2 cellular contexts compared by ENCODE assay signal in the genomic region with DNA sequence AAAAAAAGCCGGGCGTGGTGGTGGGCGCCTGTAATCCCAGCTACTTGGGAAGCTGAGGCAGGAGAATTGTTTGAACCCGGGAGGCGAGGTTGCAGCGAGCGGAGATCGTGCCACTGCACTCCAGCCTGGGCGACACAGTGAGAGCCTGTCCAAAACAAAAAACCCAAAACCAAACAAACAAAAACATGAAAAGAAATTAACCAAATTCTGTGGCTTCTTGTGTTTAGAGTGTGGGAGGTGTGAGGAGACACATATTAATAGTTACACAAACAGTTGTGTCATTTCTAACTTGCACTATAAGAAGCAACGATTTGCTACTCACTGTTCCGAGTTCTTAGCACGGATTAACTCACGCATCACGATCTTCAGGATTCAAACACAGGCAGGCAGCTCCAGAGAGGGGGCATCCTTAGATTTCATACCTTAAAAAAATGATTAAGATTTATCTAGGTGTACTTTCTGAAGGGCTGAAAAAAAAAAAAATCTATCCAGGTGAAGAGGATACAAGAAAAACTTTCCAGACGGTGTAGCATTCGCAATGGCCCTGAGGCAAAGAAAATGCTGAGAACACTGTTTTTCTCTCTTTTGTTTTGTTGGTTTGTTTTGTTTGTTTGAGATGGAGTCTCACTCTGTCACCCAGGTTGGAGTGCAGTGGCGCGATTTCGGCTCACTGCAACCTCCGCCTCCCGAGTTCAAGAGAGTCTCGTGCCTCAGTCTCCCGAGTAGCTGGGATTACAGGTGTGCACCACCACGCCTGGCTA.
TF ChIP-seq lines count a peak whose summit lies in the region.

No MANE protein-coding gene starts in this region.

TF ChIP-seq in SK-N-SH, 30 proteins besides CTCF, POLR2A, EP300 and RAD21 (continued from another document):
- TF ChIP-seq, protein P1, sequence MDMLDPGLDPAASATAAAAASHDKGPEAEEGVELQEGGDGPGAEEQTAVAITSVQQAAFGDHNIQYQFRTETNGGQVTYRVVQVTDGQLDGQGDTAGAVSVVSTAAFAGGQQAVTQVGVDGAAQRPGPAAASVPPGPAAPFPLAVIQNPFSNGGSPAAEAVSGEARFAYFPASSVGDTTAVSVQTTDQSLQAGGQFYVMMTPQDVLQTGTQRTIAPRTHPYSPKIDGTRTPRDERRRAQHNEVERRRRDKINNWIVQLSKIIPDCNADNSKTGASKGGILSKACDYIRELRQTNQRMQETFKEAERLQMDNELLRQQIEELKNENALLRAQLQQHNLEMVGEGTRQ (IDR thresholded peaks at IDR 0.05; ENCODE audit: borderline replicate concordance, low read depth, low read length): no peak
- TF ChIP-seq MEF2A (IDR thresholded peaks at IDR 0.05; ENCODE audit: borderline replicate concordance, low read depth) (no peak), FOXJ3 (CRISPR knock-in tag; IDR thresholded peaks at IDR 0.05) (no peak), EZH2phosphoT487 (IDR thresholded peaks at IDR 0.05; ENCODE audit: borderline replicate concordance, low read depth) (no peak), FOSL2 (IDR thresholded peaks at IDR 0.05; ENCODE audit: borderline replicate concordance, low read depth) (no peak)
TF ChIP-seq in SK-N-SH: peak in this region for 0.

TF ChIP-seq in SK-N-SH treated with all-trans-retinoic acid at 6 μM for 48 hours, 23 proteins besides CTCF, POLR2A, EP300 and RAD21 (continued from another document):
- TF ChIP-seq RARB (CRISPR knock-in tag; IDR thresholded peaks at IDR 0.05) (no peak), ZNF565 (CRISPR knock-in tag; conservative IDR thresholded peaks at IDR 0.05; ENCODE audit: low read depth) (no peak), BACH2 (CRISPR knock-in tag; IDR thresholded peaks at IDR 0.05; ENCODE audit: borderline replicate concordance) (no peak), ZFP30 (CRISPR knock-in tag; IDR thresholded peaks at IDR 0.05) (no peak), ZNF8 (CRISPR knock-in tag; IDR thresholded peaks at IDR 0.05) (no peak), TOX (CRISPR knock-in tag; IDR thresholded peaks at IDR 0.05; ENCODE audit: borderline replicate concordance) (no peak), ISL1 (CRISPR knock-in tag; IDR thresholded peaks at IDR 0.05) (no peak), ZFP3 (CRISPR knock-in tag; IDR thresholded peaks at IDR 0.05) (no peak), GLIS3 (CRISPR knock-in tag; IDR thresholded peaks at IDR 0.05) (no peak), CSDC2 (CRISPR knock-in tag; IDR thresholded peaks at IDR 0.05) (no peak)
- TF ChIP-seq, protein P2, sequence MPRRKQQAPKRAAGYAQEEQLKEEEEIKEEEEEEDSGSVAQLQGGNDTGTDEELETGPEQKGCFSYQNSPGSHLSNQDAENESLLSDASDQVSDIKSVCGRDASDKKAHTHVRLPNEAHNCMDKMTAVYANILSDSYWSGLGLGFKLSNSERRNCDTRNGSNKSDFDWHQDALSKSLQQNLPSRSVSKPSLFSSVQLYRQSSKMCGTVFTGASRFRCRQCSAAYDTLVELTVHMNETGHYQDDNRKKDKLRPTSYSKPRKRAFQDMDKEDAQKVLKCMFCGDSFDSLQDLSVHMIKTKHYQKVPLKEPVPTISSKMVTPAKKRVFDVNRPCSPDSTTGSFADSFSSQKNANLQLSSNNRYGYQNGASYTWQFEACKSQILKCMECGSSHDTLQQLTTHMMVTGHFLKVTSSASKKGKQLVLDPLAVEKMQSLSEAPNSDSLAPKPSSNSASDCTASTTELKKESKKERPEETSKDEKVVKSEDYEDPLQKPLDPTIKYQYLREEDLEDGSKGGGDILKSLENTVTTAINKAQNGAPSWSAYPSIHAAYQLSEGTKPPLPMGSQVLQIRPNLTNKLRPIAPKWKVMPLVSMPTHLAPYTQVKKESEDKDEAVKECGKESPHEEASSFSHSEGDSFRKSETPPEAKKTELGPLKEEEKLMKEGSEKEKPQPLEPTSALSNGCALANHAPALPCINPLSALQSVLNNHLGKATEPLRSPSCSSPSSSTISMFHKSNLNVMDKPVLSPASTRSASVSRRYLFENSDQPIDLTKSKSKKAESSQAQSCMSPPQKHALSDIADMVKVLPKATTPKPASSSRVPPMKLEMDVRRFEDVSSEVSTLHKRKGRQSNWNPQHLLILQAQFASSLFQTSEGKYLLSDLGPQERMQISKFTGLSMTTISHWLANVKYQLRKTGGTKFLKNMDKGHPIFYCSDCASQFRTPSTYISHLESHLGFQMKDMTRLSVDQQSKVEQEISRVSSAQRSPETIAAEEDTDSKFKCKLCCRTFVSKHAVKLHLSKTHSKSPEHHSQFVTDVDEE (CRISPR knock-in tag; IDR thresholded peaks at IDR 0.05): no peak
- TF ChIP-seq, protein P3, sequence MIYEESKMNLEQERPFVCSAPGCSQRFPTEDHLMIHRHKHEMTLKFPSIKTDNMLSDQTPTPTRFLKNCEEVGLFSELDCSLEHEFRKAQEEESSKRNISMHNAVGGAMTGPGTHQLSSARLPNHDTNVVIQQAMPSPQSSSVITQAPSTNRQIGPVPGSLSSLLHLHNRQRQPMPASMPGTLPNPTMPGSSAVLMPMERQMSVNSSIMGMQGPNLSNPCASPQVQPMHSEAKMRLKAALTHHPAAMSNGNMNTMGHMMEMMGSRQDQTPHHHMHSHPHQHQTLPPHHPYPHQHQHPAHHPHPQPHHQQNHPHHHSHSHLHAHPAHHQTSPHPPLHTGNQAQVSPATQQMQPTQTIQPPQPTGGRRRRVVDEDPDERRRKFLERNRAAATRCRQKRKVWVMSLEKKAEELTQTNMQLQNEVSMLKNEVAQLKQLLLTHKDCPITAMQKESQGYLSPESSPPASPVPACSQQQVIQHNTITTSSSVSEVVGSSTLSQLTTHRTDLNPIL (CRISPR knock-in tag; IDR thresholded peaks at IDR 0.05; ENCODE audit: low read depth): no peak
TF ChIP-seq in SK-N-SH treated with all-trans-retinoic acid at 6 μM for 48 hours: peak in this region for 0.
